ENCODE assay signal across 24 cellular contexts in genomic region chr2:199392363-199392762, GRCh38.
A peak's percentile ranks its signal among the peaks of the same experiment; 100 is the strongest.
DNase-seq lines count a peak whose midpoint lies in the region; ATAC-seq, FAIRE-seq and TF ChIP-seq lines count a peak whose summit lies in the region.
"Had no signal": no experiment of that assay in that cellular context is flagged by ENCODE, and none has a peak within 500 bp of the region (broad histone marks: within the 10 kb centered on the region; RNA-seq: fewer than 3 reads in every experiment).

No MANE protein-coding gene starts in this region.

- H3K9me3 ChIP-seq in PC-3 (ENCODE audit: low read length) (no peaks in the 10 kb centered on the region), pancreas (no peaks in the 10 kb centered on the region)
- H3K9me3 ChIP-seq: BE2C had no signal

- WGBS in pancreas, 2 donors, result 89 to 92% methylated on average over 1 of the region's 1 CpG

- no peak overlapping the region for H3K4me3 Mint-ChIP-seq in glutamatergic neuron (ENCODE audit: unreplicated experiment)
- H3K4me3 Mint-ChIP-seq: CD4-positive, CD25-positive, alpha-beta regulatory T cell; CD8-positive, alpha-beta memory T cell had no signal

- FAIRE-seq in pancreas (lab: Jason Lieb, UNC), result peak; percentile 29
- FAIRE-seq: A204.1, G401.6, GM12892, GM18507, HTR-8/SVneo had no signal

- no peaks in the 10 kb centered on the region for H3K4me1 ChIP-seq in PC-3 (ENCODE audit: insufficient read depth, low read length)
- no peaks in the 10 kb centered on the region for H3K4me1 ChIP-seq in pancreas

- H3K9ac ChIP-seq in PC-3 (ENCODE audit: low read length), result no peak overlapping the region

- no peaks in the 10 kb centered on the region for H3K27me3 ChIP-seq in PC-3 (ENCODE audit: low read length)
- no peaks in the 10 kb centered on the region for H3K27me3 ChIP-seq in pancreas
- H3K27me3 ChIP-seq: BE2C had no signal

- H3K9me2 ChIP-seq in PC-3 (replicated peaks; ENCODE audit: low read length), result no peaks in the 10 kb centered on the region

- no peaks in the 10 kb centered on the region for H3K36me3 ChIP-seq in PC-3 (ENCODE audit: low read depth, low read length)
- no peaks in the 10 kb centered on the region for H3K36me3 ChIP-seq in pancreas
- H3K36me3 ChIP-seq: BE2C had no signal

- BruUV-seq in PC-3 (replicated peaks; lab: Mats Ljungman, UMichigan), result no TSS peak

- no peak overlapping the region for H3K27ac Mint-ChIP-seq in glutamatergic neuron (ENCODE audit: unreplicated experiment)
- H3K27ac Mint-ChIP-seq: CD4-positive, CD25-positive, alpha-beta regulatory T cell; CD8-positive, alpha-beta memory T cell had no signal

- H3K79me2 ChIP-seq in PC-3 (ENCODE audit: low read length), result no peaks in the 10 kb centered on the region

- CTCF ChIA-PET in PC-3 (lab: Charles Lee), result no interaction called here

- ATAC-seq in PC-3, result peak; percentile 81
- no peak for ATAC-seq in pancreas
- no peak for ATAC-seq in GM21360 (IDR thresholded peaks at IDR 0.05; ENCODE audit: unreplicated experiment)

- no peak overlapping the region for H2AFZ ChIP-seq in PC-3 (ENCODE audit: low read length)

- POLR2A ChIA-PET in PC-3 (lab: Charles Lee; ENCODE audit: unreplicated experiment), result no interaction called here

- no peaks in the 10 kb centered on the region for H3K36me3 Mint-ChIP-seq in glutamatergic neuron (ENCODE audit: unreplicated experiment)
- H3K36me3 Mint-ChIP-seq: CD4-positive, CD25-positive, alpha-beta regulatory T cell; CD8-positive, alpha-beta memory T cell had no signal

- TF ChIP-seq CTCF in PC-3 (conservative IDR thresholded peaks at IDR 0.05; ENCODE audit: low read depth, low read length), result no peak
- TF ChIP-seq CTCF in pancreas (IDR thresholded peaks at IDR 0.05), result no peak
- TF ChIP-seq CTCF in glutamatergic neuron (IDR thresholded peaks at IDR 0.05; ENCODE audit: partially characterized antibody, unreplicated experiment), result no peak

- DNase-seq in PC-3 (peak; percentile 19), fibroblast of peridontal ligament (ENCODE audit: extremely low read depth) (peak; percentile 35), pancreas (no peak), NCI-H2029 treated with DMSO at 0.1 percent for 48 hours (lab: John Stamatoyannopoulos, UW) (no peak), glutamatergic neuron (no peak), NCI-H446 (lab: John Stamatoyannopoulos, UW) (no peak)
- DNase-seq: ACHN; BE2C; C1 segment of cervical spinal cord; CD4-positive, CD25-positive, alpha-beta regulatory T cell; CD8-positive, alpha-beta memory T cell; COR-L47; DMS 273 treated with DMSO at 0.1 percent for 48 hours; DMS53; DND-41; GOT3; H7; IMR-90 had no signal

- no peaks in the 10 kb centered on the region for H3K27me3 Mint-ChIP-seq in glutamatergic neuron (ENCODE audit: unreplicated experiment)

- H3K9me3 Mint-ChIP-seq in glutamatergic neuron (ENCODE audit: unreplicated experiment), result no peaks in the 10 kb centered on the region
- H3K9me3 Mint-ChIP-seq: CD4-positive, CD25-positive, alpha-beta regulatory T cell; CD8-positive, alpha-beta memory T cell had no signal

- H3K4me2 ChIP-seq in PC-3 (ENCODE audit: low read length), result no peak overlapping the region

- H3K4me3 ChIP-seq in PC-3 (ENCODE audit: low read length) (no peak overlapping the region), pancreas (no peak overlapping the region)

- no peaks in the 10 kb centered on the region for H3F3A ChIP-seq in PC-3 (ENCODE audit: low read length, unreplicated experiment)

- no peaks in the 10 kb centered on the region for H4K20me1 ChIP-seq in PC-3 (ENCODE audit: low read length)

- intact Hi-C loops in PC-3 (cut with micrococcal nuclease) (loop anchor here (2.0 kb wide), 1 partner anchor 16 kb away; no protein-coding TSS in a partner anchor), pancreas (cut with DNase I) (no loop called here)

- H3K27ac ChIP-seq in PC-3 (ENCODE audit: low read length) (no peak overlapping the region), pancreas (no peak overlapping the region)

- H3K4me1 Mint-ChIP-seq in glutamatergic neuron (ENCODE audit: low read depth, unreplicated experiment), result no peaks in the 10 kb centered on the region
- H3K4me1 Mint-ChIP-seq: CD4-positive, CD25-positive, alpha-beta regulatory T cell; CD8-positive, alpha-beta memory T cell had no signal

Comparison
In these comparisons a context has a peak if more than half of its experiments do, and no peak if none do; other contexts are left out.
1. DNase-seq: peak in PC-3 (single experiment) and fibroblast of peridontal ligament (single experiment); none in pancreas (0 of 6), NCI-H2029 treated with DMSO at 0.1 percent for 48 hours (single experiment), glutamatergic neuron (single experiment) and NCI-H446 (0 of 2).